8 cellular contexts compared by ENCODE assay signal in genomic region chr17:58331815-58332719, GRCh38. TPM values are rescaled to one million over a fixed set of nuclear protein-coding genes. Genes with fewer than 3 reads are reported as not detected.
DNase-seq lines count a peak whose midpoint lies in the region; ATAC-seq and TF ChIP-seq lines count a peak whose summit lies in the region.

No MANE protein-coding gene starts in this region.

- peaks cover 0 to 42% (median 7%) of the 10 kb centered on the region in 9 donors for H3K27me3 ChIP-seq in heart left ventricle

- peaks cover 0 to 15% (median 0%) of the 10 kb centered on the region in 9 donors for H3K36me3 ChIP-seq in heart left ventricle

- peak overlapping the region in 10 of 12 donors; percentile 6 to 100 (median 42) for H3K27ac ChIP-seq in heart left ventricle

- H3K4me1 ChIP-seq in heart left ventricle, result peaks cover 0 to 56% (median 10%) of the 10 kb centered on the region in 12 donors

- intact Hi-C loops in heart left ventricle (cut with DNase I), result no loop called here

- H3K4me3 ChIP-seq in heart left ventricle, result peak overlapping the region in 10 of 12 donors; percentile 22 to 79 (median 46)

- DNase-seq in GM10266 (ENCODE audit: extremely low spot score) (peak; percentile 74), Kasumi-1 (lab: John Stamatoyannopoulos, UW) (peak; percentile 87 to 89), heart left ventricle (peak; percentile 67 to 91 (median 79)), HCEC 1CT (no peak), superior temporal gyrus (ENCODE audit: extremely low spot score) (no peak), LoVo (ENCODE audit: low spot score) (no peak)
- peak; percentile 88 to 89 for DNase-seq in activated CD8-positive, alpha-beta memory T cell treated with anti-CD3 and anti-CD28 coated beads for 4 hours (ENCODE audit: low read depth in 2 of 2)
- DNase-seq in stimulated activated CD4-positive, alpha-beta T cell treated with anti-CD3 and anti-CD28 coated beads, Interleukin-1b, Interleukin-23, amount 100 ng/mL, for 48 hours, result peak; percentile 93

- peak; percentile 25 to 70 (median 48) for ATAC-seq in heart left ventricle

- no peaks in the 10 kb centered on the region for H3K9me3 ChIP-seq in heart left ventricle

- 73 to 82% (median 76%) methylated on average over 19 to 29 of the region's 29 CpGs for WGBS in heart left ventricle, 4 donors

- TF ChIP-seq POLR2A in heart left ventricle (IDR thresholded peaks at IDR 0.05), result peak in 1 of 2 donors; percentile 51

- TF ChIP-seq CTCF in GM10266 (IDR thresholded peaks at IDR 0.05; ENCODE audit: control insufficient read depth, insufficient read depth, low read depth, missing control alignments), result no peak
- no peak for TF ChIP-seq CTCF in heart left ventricle (IDR thresholded peaks at IDR 0.05)

RNA-seq across cellular contexts. Expression of gene TSPOAP1, which starts 3.5 kb away (rescaled TPM):
- 10 to 100 TPM in 6 of 9 donors, 1 to 10 TPM in 3; 5.1 to 23.1 (median 13.3) TPM for total RNA-seq in heart left ventricle
- 10 to 100 TPM in 1 of 2 donors, 1 to 10 TPM in 1; 1.6 to 19.0 TPM for polyA plus RNA-seq in heart left ventricle

RNA-seq across cellular contexts. Expression of gene SUPT4H1, which starts 19.9 kb away (rescaled TPM):
- total RNA-seq in heart left ventricle, result 10 to 100 TPM; 44.1 to 69.9 (median 58.0) TPM
- polyA plus RNA-seq in heart left ventricle, result 10 to 100 TPM; 53.9 to 92.7 TPM

RNA-seq across cellular contexts. Expression of gene MPO, which starts 51.3 kb away (rescaled TPM):
- 1 to 10 TPM in 1 of 9 donors, under 1 TPM in 5, not detected in 3; 0.12 to 2.8 (median 0.35) TPM for total RNA-seq in heart left ventricle
- under 1 TPM in 1 of 2 donors, not detected in 1; 0.11 TPM for polyA plus RNA-seq in heart left ventricle

Comparison
In these comparisons a context has a peak if more than half of its experiments do, and no peak if none do; other contexts are left out.
1. DNase-seq: peak in GM10266 (single experiment), Kasumi-1 (2 of 2), activated CD8-positive, alpha-beta memory T cell treated with anti-CD3 and anti-CD28 coated beads for 4 hours (2 of 2), heart left ventricle (5 of 5) and stimulated activated CD4-positive, alpha-beta T cell treated with anti-CD3 and anti-CD28 coated beads, Interleukin-1b, Interleukin-23, amount 100 ng/mL, for 48 hours (single experiment); none in HCEC 1CT (single experiment), superior temporal gyrus (single experiment) and LoVo (single experiment).